In the genomic region with DNA sequence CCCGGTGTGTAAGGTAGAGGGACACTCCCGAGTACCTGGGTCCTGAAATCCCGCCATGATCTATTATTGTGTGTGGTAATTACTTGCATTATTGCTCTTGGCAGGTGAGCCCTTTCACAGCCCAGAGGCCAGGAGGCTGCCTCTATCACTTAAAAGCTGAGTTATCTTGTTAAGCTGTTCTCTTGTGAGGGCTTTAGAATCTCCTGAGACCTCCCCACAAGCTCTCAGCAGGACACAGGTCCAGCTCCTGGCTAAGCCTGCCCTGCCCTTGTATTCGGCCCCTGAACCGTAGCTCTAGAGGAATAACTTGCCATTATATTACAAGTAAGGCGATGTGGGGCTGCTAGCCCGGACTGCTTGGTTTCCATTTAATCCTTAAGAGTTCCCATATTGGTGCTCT, we compare ENCODE assay signal across 1 cellular context.
TF ChIP-seq lines count a peak whose summit lies in the region.

No MANE protein-coding gene starts in this region.

TF ChIP-seq in GM23338, 12 proteins besides CTCF, POLR2A, EP300 and RAD21:
- TF ChIP-seq, protein P1, sequence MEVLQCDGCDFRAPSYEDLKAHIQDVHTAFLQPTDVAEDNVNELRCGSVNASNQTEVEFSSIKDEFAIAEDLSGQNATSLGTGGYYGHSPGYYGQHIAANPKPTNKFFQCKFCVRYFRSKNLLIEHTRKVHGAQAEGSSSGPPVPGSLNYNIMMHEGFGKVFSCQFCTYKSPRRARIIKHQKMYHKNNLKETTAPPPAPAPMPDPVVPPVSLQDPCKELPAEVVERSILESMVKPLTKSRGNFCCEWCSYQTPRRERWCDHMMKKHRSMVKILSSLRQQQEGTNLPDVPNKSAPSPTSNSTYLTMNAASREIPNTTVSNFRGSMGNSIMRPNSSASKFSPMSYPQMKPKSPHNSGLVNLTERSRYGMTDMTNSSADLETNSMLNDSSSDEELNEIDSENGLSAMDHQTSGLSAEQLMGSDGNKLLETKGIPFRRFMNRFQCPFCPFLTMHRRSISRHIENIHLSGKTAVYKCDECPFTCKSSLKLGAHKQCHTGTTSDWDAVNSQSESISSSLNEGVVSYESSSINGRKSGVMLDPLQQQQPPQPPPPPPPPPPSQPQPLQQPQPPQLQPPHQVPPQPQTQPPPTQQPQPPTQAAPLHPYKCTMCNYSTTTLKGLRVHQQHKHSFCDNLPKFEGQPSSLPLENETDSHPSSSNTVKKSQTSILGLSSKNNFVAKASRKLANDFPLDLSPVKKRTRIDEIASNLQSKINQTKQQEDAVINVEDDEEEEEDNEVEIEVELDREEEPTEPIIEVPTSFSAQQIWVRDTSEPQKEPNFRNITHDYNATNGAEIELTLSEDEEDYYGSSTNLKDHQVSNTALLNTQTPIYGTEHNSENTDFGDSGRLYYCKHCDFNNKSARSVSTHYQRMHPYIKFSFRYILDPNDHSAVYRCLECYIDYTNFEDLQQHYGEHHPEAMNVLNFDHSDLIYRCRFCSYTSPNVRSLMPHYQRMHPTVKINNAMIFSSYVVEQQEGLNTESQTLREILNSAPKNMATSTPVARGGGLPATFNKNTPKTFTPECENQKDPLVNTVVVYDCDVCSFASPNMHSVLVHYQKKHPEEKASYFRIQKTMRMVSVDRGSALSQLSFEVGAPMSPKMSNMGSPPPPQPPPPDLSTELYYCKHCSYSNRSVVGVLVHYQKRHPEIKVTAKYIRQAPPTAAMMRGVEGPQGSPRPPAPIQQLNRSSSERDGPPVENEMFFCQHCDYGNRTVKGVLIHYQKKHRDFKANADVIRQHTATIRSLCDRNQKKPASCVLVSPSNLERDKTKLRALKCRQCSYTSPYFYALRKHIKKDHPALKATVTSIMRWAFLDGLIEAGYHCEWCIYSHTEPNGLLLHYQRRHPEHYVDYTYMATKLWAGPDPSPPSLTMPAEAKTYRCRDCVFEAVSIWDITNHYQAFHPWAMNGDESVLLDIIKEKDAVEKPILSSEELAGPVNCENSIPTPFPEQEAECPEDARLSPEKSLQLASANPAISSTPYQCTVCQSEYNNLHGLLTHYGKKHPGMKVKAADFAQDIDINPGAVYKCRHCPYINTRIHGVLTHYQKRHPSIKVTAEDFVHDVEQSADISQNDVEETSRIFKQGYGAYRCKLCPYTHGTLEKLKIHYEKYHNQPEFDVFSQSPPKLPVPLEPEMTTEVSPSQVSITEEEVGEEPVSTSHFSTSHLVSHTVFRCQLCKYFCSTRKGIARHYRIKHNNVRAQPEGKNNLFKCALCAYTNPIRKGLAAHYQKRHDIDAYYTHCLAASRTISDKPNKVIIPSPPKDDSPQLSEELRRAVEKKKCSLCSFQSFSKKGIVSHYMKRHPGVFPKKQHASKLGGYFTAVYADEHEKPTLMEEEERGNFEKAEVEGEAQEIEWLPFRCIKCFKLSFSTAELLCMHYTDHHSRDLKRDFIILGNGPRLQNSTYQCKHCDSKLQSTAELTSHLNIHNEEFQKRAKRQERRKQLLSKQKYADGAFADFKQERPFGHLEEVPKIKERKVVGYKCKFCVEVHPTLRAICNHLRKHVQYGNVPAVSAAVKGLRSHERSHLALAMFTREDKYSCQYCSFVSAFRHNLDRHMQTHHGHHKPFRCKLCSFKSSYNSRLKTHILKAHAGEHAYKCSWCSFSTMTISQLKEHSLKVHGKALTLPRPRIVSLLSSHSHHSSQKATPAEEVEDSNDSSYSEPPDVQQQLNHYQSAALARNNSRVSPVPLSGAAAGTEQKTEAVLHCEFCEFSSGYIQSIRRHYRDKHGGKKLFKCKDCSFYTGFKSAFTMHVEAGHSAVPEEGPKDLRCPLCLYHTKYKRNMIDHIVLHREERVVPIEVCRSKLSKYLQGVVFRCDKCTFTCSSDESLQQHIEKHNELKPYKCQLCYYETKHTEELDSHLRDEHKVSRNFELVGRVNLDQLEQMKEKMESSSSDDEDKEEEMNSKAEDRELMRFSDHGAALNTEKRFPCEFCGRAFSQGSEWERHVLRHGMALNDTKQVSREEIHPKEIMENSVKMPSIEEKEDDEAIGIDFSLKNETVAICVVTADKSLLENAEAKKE (CRISPR knock-in tag; IDR thresholded peaks at IDR 0.05) = 0 out of 2 replicates have a peak, but pooled peaks have one; percentile 51
- no peak for TF ChIP-seq NANOG (IDR thresholded peaks at IDR 0.05; ENCODE audit: borderline replicate concordance)
- no peak for TF ChIP-seq ZNF331 (CRISPR knock-in tag; IDR thresholded peaks at IDR 0.05; ENCODE audit: low read depth)
- TF ChIP-seq JUNB (IDR thresholded peaks at IDR 0.05; ENCODE audit: unreplicated experiment) = no peak
